Comparison of ENCODE assay signal across 17 cellular contexts in genomic region chr16:69097425-69097824, GRCh38.
"Had no signal": no experiment of that assay in that cellular context is flagged by ENCODE, and none has a peak within 500 bp of the region (broad histone marks: within the 10 kb centered on the region; RNA-seq: fewer than 3 reads in every experiment).

No MANE protein-coding gene starts in this region.

- H3K36me3 ChIP-seq: gastrocnemius medialis, lower lobe of right lung, upper lobe of left lung had no signal

- ATAC-seq: activated CD4-positive, CD25-positive, alpha-beta regulatory T cell treated with anti-CD3 and anti-CD28 coated beads, Interleukin-2, amount 50 U/mL, for 24 hours; body of pancreas; gastrocnemius medialis; left lobe of liver; lower lobe of right lung; naive thymus-derived CD8-positive, alpha-beta T cell; stimulated activated naive CD8-positive, alpha-beta T cell treated with anti-CD3 and anti-CD28 coated beads, Interleukin-15, Interleukin-2, amounts not matched to agents 100 U/mL and 50 U/mL, for 24 hours had no signal

- H3K27ac ChIP-seq: body of pancreas, gastrocnemius medialis, lower lobe of right lung, VCaP had no signal

- H3K4me1 ChIP-seq: gastrocnemius medialis, lower lobe of right lung had no signal

- H3K9me3 ChIP-seq: body of pancreas, gastrocnemius medialis, lower lobe of right lung, upper lobe of left lung had no signal

- FAIRE-seq: endometrium had no signal

- H3K4me3 ChIP-seq: body of pancreas, gastrocnemius medialis, lower lobe of right lung, upper lobe of left lung had no signal

- H3K27me3 ChIP-seq: body of pancreas, gastrocnemius medialis, upper lobe of left lung had no signal

- DNase-seq: activated CD4-positive, alpha-beta memory T cell treated with anti-CD3 and anti-CD28 coated beads, Interleukin-2, amount 10 ng/mL, durations not matched to agents 7 days and 5 days; activated CD4-positive, alpha-beta T cell treated with anti-CD3 and anti-CD28 coated beads, Interleukin-2, amount 10 ng/mL, durations not matched to agents 24 days and 14 days; activated effector memory CD4-positive, alpha-beta T cell treated with anti-CD3 and anti-CD28 coated beads, Interleukin-2, amount 50 U/mL, for 16 hours; activated naive CD4-positive, alpha-beta T cell treated with anti-CD3 and anti-CD28 coated beads, Interleukin-2, amount 10 ng/mL, durations not matched to agents 7 days and 5 days; body of pancreas; effector CD4-positive, alpha-beta T cell; gastrocnemius medialis; islet precursor cell; lower lobe of right lung; naive thymus-derived CD8-positive, alpha-beta T cell; stimulated activated CD4-positive, alpha-beta T cell treated with anti-CD3 and anti-CD28 coated beads, Interleukin-4, amount 100 ng/mL, for 24 hours; stimulated activated naive CD8-positive, alpha-beta T cell treated with anti-CD3 and anti-CD28 coated beads, Interleukin-15, Interleukin-2, amounts not matched to agents 100 U/mL and 50 U/mL, for 24 hours; upper lobe of left lung had no signal
